ENCODE assay signal across 26 cellular contexts in the genomic region with DNA sequence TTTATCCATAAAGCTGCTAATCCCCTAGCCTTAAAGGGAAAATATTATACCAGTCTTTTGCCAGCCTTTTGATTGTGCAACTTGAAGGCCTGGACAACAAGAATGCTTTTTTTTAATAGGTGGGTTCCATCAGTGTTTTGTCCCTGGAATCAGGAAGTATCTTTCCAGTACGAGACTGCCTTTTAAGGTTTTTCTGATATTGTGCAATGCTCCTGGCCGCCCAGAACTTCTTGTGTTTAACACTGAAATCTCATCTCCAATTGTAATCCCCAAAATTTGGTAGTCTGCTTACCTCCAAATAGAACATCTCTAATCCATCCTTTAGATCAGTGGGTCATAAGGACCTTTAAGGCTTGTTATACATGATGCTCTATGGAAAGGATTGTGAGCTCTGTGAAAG.
DNase-seq lines count a peak whose midpoint lies in the region; ATAC-seq, FAIRE-seq and TF ChIP-seq lines count a peak whose summit lies in the region.
"Had no signal": no experiment of that assay in that cellular context is flagged by ENCODE, and none has a peak within 500 bp of the region (broad histone marks: within the 10 kb centered on the region; RNA-seq: fewer than 3 reads in every experiment).

No MANE protein-coding gene starts in this region.

- no peak overlapping the region for H3K9ac ChIP-seq in HepG2 (ENCODE audit: insufficient read depth, low read depth, low read length)
- H3K9ac ChIP-seq: BLaER1 treated with 17β-estradiol and CSF1 and Interleukin-3, amounts not matched to agents 10 nM and 100 nM; GM23248 had no signal

- H3K4me1 ChIP-seq in HepG2 (ENCODE audit: insufficient read depth, low read length) (no peaks in the 10 kb centered on the region), right lobe of liver (no peaks in the 10 kb centered on the region)
- H3K4me1 ChIP-seq: BLaER1 treated with 17β-estradiol and CSF1 and Interleukin-3, amounts not matched to agents 10 nM and 100 nM; SJSA1 had no signal

- H3K27ac ChIP-seq in HepG2 (ENCODE audit: extremely low read length, insufficient read depth, low read length) (no peak overlapping the region), right lobe of liver (no peak overlapping the region), RWPE1 (no peak overlapping the region)
- H3K27ac ChIP-seq: BLaER1 treated with 17β-estradiol and CSF1 and Interleukin-3, amounts not matched to agents 10 nM and 100 nM; GM23248; SJSA1 had no signal

- no TSS peak for BruUV-seq in HepG2 (replicated peaks; lab: Mats Ljungman, UMichigan)

- DNase-seq in HepG2 (ENCODE audit: low spot score) (no peak), right lobe of liver (no peak), NB4 (ENCODE audit: low read depth) (peak; percentile 28), OCI-M1 (lab: John Stamatoyannopoulos, UW) (peak; percentile 34), RWPE1 (ENCODE audit: low spot score) (no peak), foreskin fibroblast (no peak), NCI-H446 (lab: John Stamatoyannopoulos, UW) (no peak), epidermal melanocyte (ENCODE audit: insufficient read length, low spot score) (no peak)
- DNase-seq: AML-193; CD4-positive, alpha-beta T cell; GM23248; H9; Karpas-422; NCI-H1092; NCI-H1436; NCI-H187 treated with DMSO at 0.1 percent for 48 hours; NCI-H2171 treated with DMSO at 0.1 percent for 48 hours; NCI-H345; NCI-H524 treated with DMSO at 0.1 percent for 48 hours; NCI-H774; T-helper 2 cell had no signal

- ATAC-seq in HepG2 (no peak), right lobe of liver (no peak)

- no peaks in the 10 kb centered on the region for H3K79me2 ChIP-seq in HepG2 (ENCODE audit: insufficient read depth, low read length)

- in situ Hi-C loops in HepG2 (cut with HindIII; ENCODE audit: extremely low pct_ligation_motif_present, low pct_unique_long_range_greater_than_20kb) = no loop called here

- intact Hi-C loops in HepG2 (cut with micrococcal nuclease; ENCODE audit: unreplicated experiment) (loop anchor here (5.0 kb wide), 1 partner anchor 1053 kb away; no protein-coding TSS in a partner anchor), right lobe of liver (cut with DNase I) (no loop called here)

- WGBS in HepG2 (ENCODE audit: low lambda C conversion rate) = 0% methylated on average over 2 of the region's 2 CpGs
- 38% methylated on average over 2 of the region's 2 CpGs for WGBS in right lobe of liver (ENCODE audit: insufficient coverage, low coverage, low lambda C conversion rate, missing lambda C conversion rate)

- POLR2A ChIA-PET in HepG2 (lab: Yijun Ruan, JAX) (no interaction called here), RWPE1 (lab: Yijun Ruan, JAX; ENCODE audit: low non-redundant PET) (no interaction called here)

- TF ChIP-seq RAD21 in HepG2 (CRISPR knock-in tag; IDR thresholded peaks at IDR 0.05) = no peak

- FAIRE-seq in HepG2 (lab: Jason Lieb, UNC) = no peak
- FAIRE-seq: A204.1, D721Med, RCC 7860 had no signal

- H3K27me3 ChIP-seq in HepG2 (ENCODE audit: control insufficient read depth in 1 of 2, insufficient read depth in 2 of 2, low read length in 2 of 2) (no peaks in the 10 kb centered on the region), right lobe of liver (no peaks in the 10 kb centered on the region)
- H3K27me3 ChIP-seq: BLaER1 treated with 17β-estradiol and CSF1 and Interleukin-3, amounts not matched to agents 10 nM and 100 nM; SJSA1 had no signal

- TF ChIP-seq EP300 in HepG2 (IDR thresholded peaks at IDR 0.05; ENCODE audit: low read depth in 2 of 2, low read length in 2 of 2) (no peak), HepG2 (CRISPR knock-in tag; IDR thresholded peaks at IDR 0.05; ENCODE audit: borderline replicate concordance) (no peak)

- H3K36me3 ChIP-seq in HepG2 (replicated peaks in 1 of 2; ENCODE audit: control insufficient read depth in 1 of 2, insufficient read depth in 2 of 2, low read length in 2 of 2) = no peaks in the 10 kb centered on the region
- H3K36me3 ChIP-seq in right lobe of liver = no peaks in the 10 kb centered on the region
- H3K36me3 ChIP-seq: BLaER1 treated with 17β-estradiol and CSF1 and Interleukin-3, amounts not matched to agents 10 nM and 100 nM; SJSA1 had no signal

- H2AFZ ChIP-seq in HepG2 (ENCODE audit: low read length) = no peak overlapping the region
- H2AFZ ChIP-seq: GM23248 had no signal

- CTCF ChIA-PET in HepG2 (lab: Yijun Ruan, JAX; ENCODE audit: low intra/inter-chr PET ratio, low total read pairs) (no interaction called here), RWPE1 (lab: Yijun Ruan, JAX) (no interaction called here)

- TF ChIP-seq CTCF in HepG2 (CRISPR knock-in tag; IDR thresholded peaks at IDR 0.05) (no peak), right lobe of liver (IDR thresholded peaks at IDR 0.05) (no peak), NB4 (IDR thresholded peaks at IDR 0.05; ENCODE audit: low read depth, low read length) (no peak), RWPE1 (conservative IDR thresholded peaks at IDR 0.05; ENCODE audit: low read depth) (no peak), foreskin fibroblast (IDR thresholded peaks at IDR 0.05; ENCODE audit: low read depth, low read length) (no peak)

- H3K4me3 ChIP-seq in HepG2 (replicated peaks in 1 of 3; ENCODE audit: insufficient read depth in 1 of 3, low read depth in 2 of 3, low read length in 3 of 3) (no peak overlapping the region), right lobe of liver (no peak overlapping the region), NB4 (ENCODE audit: low read depth, low read length) (no peak overlapping the region), foreskin fibroblast (ENCODE audit: low read depth in 1 of 2, low read length in 2 of 2) (no peak overlapping the region)
- H3K4me3 ChIP-seq: BLaER1 treated with 17β-estradiol and CSF1 and Interleukin-3, amounts not matched to agents 10 nM and 100 nM; GM23248; SJSA1 had no signal

- H4K20me1 ChIP-seq in HepG2 (ENCODE audit: insufficient read depth, low read length) = no peaks in the 10 kb centered on the region
- H4K20me1 ChIP-seq: BLaER1 treated with 17β-estradiol and CSF1 and Interleukin-3, amounts not matched to agents 10 nM and 100 nM had no signal

- H3K9me3 ChIP-seq in HepG2 (ENCODE audit: low read length) = no peaks in the 10 kb centered on the region; the same call in 1 of the 2 replicates
- H3K9me3 ChIP-seq in right lobe of liver = no peaks in the 10 kb centered on the region
- H3K9me3 ChIP-seq: SJSA1 had no signal

- TF ChIP-seq POLR2A in HepG2 (IDR thresholded peaks at IDR 0.05; ENCODE audit: insufficient read depth in 1 of 2, low read depth in 2 of 2, low read length in 2 of 2) = no peak
- TF ChIP-seq POLR2A in right lobe of liver (IDR thresholded peaks at IDR 0.05) = no peak
- no peak for TF ChIP-seq POLR2A in NB4 (IDR thresholded peaks at IDR 0.05; ENCODE audit: extremely low read depth, insufficient read length)

- H3K4me2 ChIP-seq in HepG2 (ENCODE audit: low read depth, low read length) = no peak overlapping the region

TF ChIP-seq in HepG2, 621 proteins besides CTCF, POLR2A, EP300 and RAD21:
- TF ChIP-seq RCOR2 (CRISPR knock-in tag; IDR thresholded peaks at IDR 0.05) (no peak), CEBPB (IDR thresholded peaks at IDR 0.05; ENCODE audit: borderline replicate concordance, low read depth, low read length) (0 out of 2 replicates have a peak, but pooled peaks have one; percentile 41), MXD4 (CRISPR knock-in tag; IDR thresholded peaks at IDR 0.05) (no peak)
- TF ChIP-seq, protein P1, sequence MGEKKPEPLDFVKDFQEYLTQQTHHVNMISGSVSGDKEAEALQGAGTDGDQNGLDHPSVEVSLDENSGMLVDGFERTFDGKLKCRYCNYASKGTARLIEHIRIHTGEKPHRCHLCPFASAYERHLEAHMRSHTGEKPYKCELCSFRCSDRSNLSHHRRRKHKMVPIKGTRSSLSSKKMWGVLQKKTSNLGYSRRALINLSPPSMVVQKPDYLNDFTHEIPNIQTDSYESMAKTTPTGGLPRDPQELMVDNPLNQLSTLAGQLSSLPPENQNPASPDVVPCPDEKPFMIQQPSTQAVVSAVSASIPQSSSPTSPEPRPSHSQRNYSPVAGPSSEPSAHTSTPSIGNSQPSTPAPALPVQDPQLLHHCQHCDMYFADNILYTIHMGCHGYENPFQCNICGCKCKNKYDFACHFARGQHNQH (CRISPR knock-in tag; IDR thresholded peaks at IDR 0.05) = no peak

Comparison
In these comparisons a context has a peak if more than half of its experiments do, and no peak if none do; other contexts are left out.
1. DNase-seq: peak in NB4 (single experiment) and OCI-M1 (single experiment); none in HepG2 (single experiment), right lobe of liver (0 of 3), RWPE1 (single experiment), foreskin fibroblast (0 of 2), NCI-H446 (0 of 2) and epidermal melanocyte (single experiment).